20 cellular contexts compared by ENCODE assay signal in the genomic region with DNA sequence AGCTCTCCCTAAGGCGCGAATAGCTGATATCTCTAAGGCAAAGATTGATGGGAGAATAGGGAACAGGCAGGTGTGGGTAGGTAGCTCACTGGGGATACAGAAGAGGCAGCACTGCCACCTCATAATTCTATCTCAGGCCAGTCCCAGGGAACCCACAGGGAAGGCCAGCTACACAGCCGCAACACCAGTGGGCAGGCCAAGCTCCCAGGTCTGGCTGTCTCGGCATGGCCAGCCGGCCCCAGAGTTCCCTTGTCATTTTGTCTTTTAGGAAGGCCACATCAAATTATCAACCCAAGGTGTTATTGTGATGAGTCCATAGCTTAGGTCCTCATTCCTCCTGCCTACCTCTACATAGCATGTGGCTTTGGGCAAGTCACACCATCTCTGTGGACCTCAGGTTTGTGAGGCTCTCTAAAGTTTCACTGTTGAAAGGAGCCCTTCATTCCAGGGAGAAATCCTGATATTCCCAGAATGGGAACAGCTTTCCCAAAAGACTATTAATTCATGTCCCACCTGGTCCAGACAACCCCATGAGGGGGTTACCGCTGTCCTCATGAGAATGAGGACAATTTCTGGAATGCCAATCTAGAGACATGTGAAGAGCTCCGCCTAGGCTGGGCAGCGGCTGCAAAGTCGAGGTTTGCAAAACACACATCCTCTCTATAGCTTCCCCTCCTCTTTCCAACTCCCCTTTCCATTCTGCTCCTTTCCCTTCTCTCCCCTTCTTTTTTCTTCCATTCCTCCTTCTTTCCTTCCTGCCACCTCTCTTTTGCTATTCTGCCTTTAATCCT.
"Had no signal": no experiment of that assay in that cellular context is flagged by ENCODE, and none has a peak within 500 bp of the region (broad histone marks: within the 10 kb centered on the region; RNA-seq: fewer than 3 reads in every experiment).

No MANE protein-coding gene starts in this region.

- H3K4me1 Mint-ChIP-seq: activated B cell treated with CpG ODN at 0.5 μM for 24 hours; memory B cell; stimulated activated memory B cell treated with anti-CD40 and anti-IgM and Interleukin-4, amounts not matched to agents 10 μg/mL and 1 μg/mL and 100 μg/mL, for 72 hours had no signal

- DNase-seq: activated B cell treated with CpG ODN at 0.5 μM for 24 hours; activated CD4-positive, alpha-beta T cell treated with anti-CD3 and anti-CD28 coated beads for 36 hours; activated CD4-positive, alpha-beta T cell treated with anti-CD3 and anti-CD28 coated beads, Interleukin-2, amount 50 U/mL, for 48 hours; activated gamma-delta T cell; activated naive CD4-positive, alpha-beta T cell treated with anti-CD3 and anti-CD28 coated beads, Interleukin-2, amount 50 U/mL, for 16 hours; activated naive CD8-positive, alpha-beta T cell treated with anti-CD3 and anti-CD28 coated beads, Interleukin-2, amount 50 U/mL, for 24 hours; body of pancreas; effector CD4-positive, alpha-beta T cell; esophagus squamous epithelium; gastrocnemius medialis; nephron progenitor cell; occipital lobe; stimulated activated CD4-positive, alpha-beta T cell treated with anti-CD3 and anti-CD28 coated beads, Interleukin-15, amount 100 ng/mL, for 24 hours; T-cell; testis; trophoblast cell had no signal

- H3K27ac Mint-ChIP-seq: activated B cell treated with CpG ODN at 0.5 μM for 24 hours; activated CD4-positive, alpha-beta T cell treated with anti-CD3 and anti-CD28 coated beads for 36 hours; activated naive CD8-positive, alpha-beta T cell treated with anti-CD3 and anti-CD28 coated beads, Interleukin-2, amount 50 U/mL, for 24 hours; dendritic cell treated with granulocyte-macrophage colony-stimulating factor and Interleukin-4, amounts not matched to agents 40 ng/mL and 50 ng/mL, for 4 days; memory B cell; nephron progenitor cell; stimulated activated memory B cell treated with anti-CD40 and anti-IgM and Interleukin-4, amounts not matched to agents 10 μg/mL and 1 μg/mL and 100 μg/mL, for 72 hours; T-cell had no signal

- H3K27me3 Mint-ChIP-seq: activated CD4-positive, alpha-beta T cell treated with anti-CD3 and anti-CD28 coated beads for 36 hours; T-cell had no signal

- H3K9me3 Mint-ChIP-seq: activated B cell treated with CpG ODN at 0.5 μM for 24 hours; dendritic cell treated with granulocyte-macrophage colony-stimulating factor and Interleukin-4, amounts not matched to agents 40 ng/mL and 50 ng/mL, for 4 days; nephron progenitor cell had no signal

- H3K36me3 Mint-ChIP-seq: memory B cell; stimulated activated memory B cell treated with anti-CD40 and anti-IgM and Interleukin-4, amounts not matched to agents 10 μg/mL and 1 μg/mL and 100 μg/mL, for 72 hours had no signal

- ATAC-seq: activated CD4-positive, alpha-beta T cell treated with anti-CD3 and anti-CD28 coated beads for 36 hours; activated naive CD8-positive, alpha-beta T cell treated with anti-CD3 and anti-CD28 coated beads, Interleukin-2, amount 50 U/mL, for 24 hours; body of pancreas; gastrocnemius medialis; sciatic nerve; stimulated activated memory B cell treated with anti-CD40 and anti-IgM and Interleukin-4, amounts not matched to agents 10 μg/mL and 1 μg/mL and 100 μg/mL, for 72 hours; T-cell had no signal

- H3K4me3 Mint-ChIP-seq: activated B cell treated with CpG ODN at 0.5 μM for 24 hours; activated CD4-positive, alpha-beta T cell treated with anti-CD3 and anti-CD28 coated beads for 36 hours; activated naive CD8-positive, alpha-beta T cell treated with anti-CD3 and anti-CD28 coated beads, Interleukin-2, amount 50 U/mL, for 24 hours; dendritic cell treated with granulocyte-macrophage colony-stimulating factor and Interleukin-4, amounts not matched to agents 40 ng/mL and 50 ng/mL, for 4 days; memory B cell; nephron progenitor cell; stimulated activated memory B cell treated with anti-CD40 and anti-IgM and Interleukin-4, amounts not matched to agents 10 μg/mL and 1 μg/mL and 100 μg/mL, for 72 hours; T-cell had no signal
